Comparison of ENCODE assay signal across 24 cellular contexts in genomic region chr3:180926526-180926925, GRCh38.
"Had no signal": no experiment of that assay in that cellular context is flagged by ENCODE, and none has a peak within 500 bp of the region (broad histone marks: within the 10 kb centered on the region; RNA-seq: fewer than 3 reads in every experiment).

No MANE protein-coding gene starts in this region.

- H2AFZ ChIP-seq: neural progenitor cell had no signal

- H3K4me1 Mint-ChIP-seq: neural progenitor cell had no signal

- H3K27ac ChIP-seq: cardiac muscle cell, epithelial cell of prostate, gastroesophageal sphincter, heart left ventricle, left ventricle myocardium inferior, neural progenitor cell, prostate gland, stomach, testis, upper lobe of left lung, VCaP had no signal

- H3K27ac Mint-ChIP-seq: activated naive CD4-positive, alpha-beta T cell treated with anti-CD3 and anti-CD28 coated beads, Interleukin-2, amount 50 U/mL, for 72 hours; neural progenitor cell; stimulated activated effector memory CD8-positive, alpha-beta T cell treated with anti-CD3 and anti-CD28 coated beads, Interleukin-12 subunit alpha, Interleukin-12 subunit beta, amount 100 ng/mL, for 72 hours had no signal

- H3K27me3 Mint-ChIP-seq: naive thymus-derived CD4-positive, alpha-beta T cell; T-helper 17 cell had no signal

- H3K36me3 ChIP-seq: cardiac muscle cell, gastroesophageal sphincter, heart left ventricle, left ventricle myocardium inferior, prostate gland, stomach had no signal

- ATAC-seq: activated naive CD4-positive, alpha-beta T cell treated with anti-CD3 and anti-CD28 coated beads, Interleukin-2, amount 50 U/mL, for 72 hours; gastroesophageal sphincter; heart left ventricle; naive thymus-derived CD4-positive, alpha-beta T cell; right cardiac atrium; stimulated activated effector memory CD8-positive, alpha-beta T cell treated with anti-CD3 and anti-CD28 coated beads, Interleukin-12 subunit alpha, Interleukin-12 subunit beta, amount 100 ng/mL, for 72 hours; T-helper 17 cell had no signal

- H3K4me3 Mint-ChIP-seq: neural progenitor cell; stimulated activated effector memory CD8-positive, alpha-beta T cell treated with anti-CD3 and anti-CD28 coated beads, Interleukin-12 subunit alpha, Interleukin-12 subunit beta, amount 100 ng/mL, for 72 hours; T-helper 17 cell had no signal

- DNase-seq: activated CD4-positive, alpha-beta T cell treated with anti-CD3 and anti-CD28 coated beads for 1 hour; activated CD8-positive, alpha-beta memory T cell treated with anti-CD3 and anti-CD28 coated beads for 24 hours; activated CD8-positive, alpha-beta memory T cell treated with anti-CD3 and anti-CD28 coated beads, Interleukin-2, amount 50 U/mL, for 48 hours; activated gamma-delta T cell treated with Interleukin-2 at 50 U/mL for 16 hours; amniotic stem cell; heart left ventricle; left ventricle myocardium inferior; mammary epithelial cell; naive thymus-derived CD4-positive, alpha-beta T cell; right cardiac atrium; small intestine; stimulated activated CD4-positive, alpha-beta T cell treated with anti-CD3 and anti-CD28 coated beads, Interleukin-4, amount 100 ng/mL, for 1 hour; stomach; T-helper 17 cell; testis; upper lobe of left lung had no signal

- H3K9me3 Mint-ChIP-seq: activated naive CD4-positive, alpha-beta T cell treated with anti-CD3 and anti-CD28 coated beads, Interleukin-2, amount 50 U/mL, for 72 hours; naive thymus-derived CD4-positive, alpha-beta T cell; stimulated activated effector memory CD8-positive, alpha-beta T cell treated with anti-CD3 and anti-CD28 coated beads, Interleukin-12 subunit alpha, Interleukin-12 subunit beta, amount 100 ng/mL, for 72 hours had no signal

- H3K27me3 ChIP-seq: cardiac muscle cell, gastroesophageal sphincter, heart left ventricle, neural progenitor cell, stomach, testis, upper lobe of left lung had no signal

- H3K4me1 ChIP-seq: prostate gland, testis had no signal

- H3K9ac ChIP-seq: neural progenitor cell had no signal

- H3K9me3 ChIP-seq: gastroesophageal sphincter, prostate gland, stomach, testis, upper lobe of left lung had no signal

- H3K4me2 ChIP-seq: neural progenitor cell had no signal

- H3K4me3 ChIP-seq: cardiac muscle cell, gastroesophageal sphincter, heart left ventricle, left ventricle myocardium inferior, neural progenitor cell, prostate gland, stomach, testis, upper lobe of left lung had no signal
